In the genomic region with DNA sequence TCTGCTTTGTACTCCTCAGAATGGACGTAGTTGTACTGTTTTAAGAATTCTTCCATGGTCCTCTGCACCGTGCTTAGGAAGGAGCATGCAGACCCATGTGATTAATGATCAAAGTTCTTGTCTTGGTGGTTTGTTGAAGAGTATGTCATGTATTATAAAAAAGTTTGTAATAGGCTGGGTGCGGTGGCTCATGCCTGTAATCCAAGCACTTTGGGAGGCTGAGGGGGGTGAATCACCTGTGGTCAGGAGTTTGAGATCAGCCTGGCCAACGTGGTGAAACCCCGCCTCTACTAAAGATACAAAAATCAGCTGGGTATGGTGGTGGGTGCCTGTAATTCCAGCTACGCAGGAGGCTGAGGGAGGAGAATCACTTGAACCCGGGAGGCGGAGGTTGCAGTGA, we compare ENCODE assay signal across 20 cellular contexts.
A peak's percentile ranks its signal among the peaks of the same experiment; 100 is the strongest.
DNase-seq lines count a peak whose midpoint lies in the region; ATAC-seq and TF ChIP-seq lines count a peak whose summit lies in the region.
"Had no signal": no experiment of that assay in that cellular context is flagged by ENCODE, and none has a peak within 500 bp of the region (broad histone marks: within the 10 kb centered on the region; RNA-seq: fewer than 3 reads in every experiment).

No MANE protein-coding gene starts in this region.

- H3K9ac ChIP-seq in PC-3 (ENCODE audit: low read length), result no peak overlapping the region

- ATAC-seq in PC-3, result no peak
- ATAC-seq in foreskin keratinocyte, result peak; percentile 10
- ATAC-seq: HCT116 had no signal

- H3K9me3 ChIP-seq in PC-3 (ENCODE audit: low read length) (no peaks in the 10 kb centered on the region), Peyer's patch (no peaks in the 10 kb centered on the region)
- H3K9me3 ChIP-seq: BE2C had no signal

- no peak overlapping the region for H3K4me3 ChIP-seq in PC-3 (ENCODE audit: low read length)
- H3K4me3 ChIP-seq in Peyer's patch, result no peak overlapping the region

- DNase-seq in HK-2 (ENCODE audit: unreplicated experiment) (peak; percentile 38), PC-3 (peak; percentile 43), foreskin keratinocyte (no peak), renal cortical epithelial cell (ENCODE audit: low read depth) (peak; percentile 17), NCI-H1105 treated with DMSO at 0.1 percent for 48 hours (lab: John Stamatoyannopoulos, UW) (no peak), Peyer's patch (no peak), EL (no peak)
- DNase-seq: ACHN; BE2C; C1 segment of cervical spinal cord; CD4-positive, CD25-positive, alpha-beta regulatory T cell; COR-L47; DMS 273 treated with DMSO at 0.1 percent for 48 hours; DMS53; DND-41; GF-D8; GOT3; H7; HFFc6 had no signal

- H3K79me2 ChIP-seq in PC-3 (ENCODE audit: low read length), result no peaks in the 10 kb centered on the region

- TF ChIP-seq POLR2A in Peyer's patch (IDR thresholded peaks at IDR 0.05), result no peak

- H3K27ac ChIP-seq in PC-3 (ENCODE audit: low read length) (no peak overlapping the region), foreskin keratinocyte (no peak overlapping the region), Peyer's patch (no peak overlapping the region)

- H3K4me2 ChIP-seq in PC-3 (ENCODE audit: low read length), result no peak overlapping the region

- no peaks in the 10 kb centered on the region for H3F3A ChIP-seq in PC-3 (ENCODE audit: low read length, unreplicated experiment)

- no TSS peak for BruUV-seq in PC-3 (replicated peaks; lab: Mats Ljungman, UMichigan)

- no peaks in the 10 kb centered on the region for H3K9me2 ChIP-seq in PC-3 (replicated peaks; ENCODE audit: low read length)

- no peak for TF ChIP-seq CTCF in PC-3 (conservative IDR thresholded peaks at IDR 0.05; ENCODE audit: low read depth, low read length)
- no peak for TF ChIP-seq CTCF in foreskin keratinocyte (conservative IDR thresholded peaks at IDR 0.05)
- TF ChIP-seq CTCF in Peyer's patch (IDR thresholded peaks at IDR 0.05), result no peak

- H3K36me3 ChIP-seq in PC-3 (ENCODE audit: low read depth, low read length) (no peaks in the 10 kb centered on the region), Peyer's patch (no peaks in the 10 kb centered on the region)

- no peaks in the 10 kb centered on the region; the same call in 1 of the 2 replicates for H3K4me1 ChIP-seq in PC-3 (ENCODE audit: insufficient read depth, low read length)
- no peaks in the 10 kb centered on the region for H3K4me1 ChIP-seq in foreskin keratinocyte
- H3K4me1 ChIP-seq in Peyer's patch, result no peaks in the 10 kb centered on the region
- H3K4me1 ChIP-seq: BE2C had no signal

- no peak overlapping the region for H2AFZ ChIP-seq in PC-3 (ENCODE audit: low read length)

- intact Hi-C loops in PC-3 (cut with micrococcal nuclease), result no loop called here

- H3K27me3 ChIP-seq in PC-3 (ENCODE audit: low read length) (no peaks in the 10 kb centered on the region), foreskin keratinocyte (no peaks in the 10 kb centered on the region), Peyer's patch (no peaks in the 10 kb centered on the region)
- H3K27me3 ChIP-seq: BE2C had no signal

- POLR2A ChIA-PET in PC-3 (lab: Charles Lee; ENCODE audit: unreplicated experiment), result no interaction called here

- CTCF ChIA-PET in PC-3 (lab: Charles Lee), result no interaction called here

- H4K20me1 ChIP-seq in PC-3 (ENCODE audit: low read length), result no peaks in the 10 kb centered on the region

Comparison
In these comparisons a context has a peak if more than half of its experiments do, and no peak if none do; other contexts are left out.
1. DNase-seq: peak in HK-2 (single experiment), PC-3 (single experiment) and renal cortical epithelial cell (single experiment); none in foreskin keratinocyte (0 of 2), NCI-H1105 treated with DMSO at 0.1 percent for 48 hours (single experiment), Peyer's patch (0 of 3) and EL (single experiment).